ENCODE assay signal across 6 cellular contexts in genomic region chr7:151008511-151009323, GRCh38. TPM values are rescaled to one million over a fixed set of nuclear protein-coding genes. Genes with fewer than 3 reads are reported as not detected.
DNase-seq lines count a peak whose midpoint lies in the region; ATAC-seq and TF ChIP-seq lines count a peak whose summit lies in the region.

No MANE protein-coding gene starts in this region.

- H3K36me3 ChIP-seq in SK-N-SH (replicated peaks in 1 of 2; ENCODE audit: control insufficient read depth in 1 of 2, insufficient read depth in 2 of 2, low read length in 1 of 2) (no peaks in the 10 kb centered on the region), colonic mucosa (no peaks in the 10 kb centered on the region)

- H3F3A ChIP-seq in SK-N-SH (replicated peaks; ENCODE audit: insufficient read depth) = no peaks in the 10 kb centered on the region

- no peaks in the 10 kb centered on the region for H3K9me2 ChIP-seq in SK-N-SH

- H3K4me1 ChIP-seq in SK-N-SH (ENCODE audit: control insufficient read depth in 1 of 2, insufficient read depth in 2 of 2, low read depth in 1 of 2, low read length in 1 of 2) (peaks cover 0 to 24% of the 10 kb centered on the region in 2 experiments; a peak in 1 of 4 replicates), colonic mucosa (no peaks in the 10 kb centered on the region)

- intact Hi-C loops in colonic mucosa (cut with DNase I) (no loop called here), posterior vena cava (cut with DNase I) (no loop called here)

- TF ChIP-seq CTCF in SK-N-SH (IDR thresholded peaks at IDR 0.05) (peak; percentile 59), colonic mucosa (IDR thresholded peaks at IDR 0.05) (peak; percentile 60)

- no peak overlapping the region for H3K4me2 ChIP-seq in SK-N-SH

- DNase-seq in SK-N-SH (peak; percentile 80), colonic mucosa (peak; percentile 71), posterior vena cava (ENCODE audit: low spot score) (peak; percentile 94), A172 (ENCODE audit: low spot score) (no peak)

- H3K27me3 ChIP-seq in SK-N-SH (ENCODE audit: insufficient read depth) (0 out of 2 replicates have a peak, but pooled peaks cover 5% of the 10 kb centered on the region), colonic mucosa (no peaks in the 10 kb centered on the region)

- H3K79me2 ChIP-seq in SK-N-SH (ENCODE audit: insufficient read depth) = no peaks in the 10 kb centered on the region

- WGBS in SK-N-SH (ENCODE audit: low lambda C conversion rate) = 90% methylated on average over 33 of the region's 40 CpGs

- H3K27ac ChIP-seq in SK-N-SH (ENCODE audit: low read depth in 2 of 2, low read length in 1 of 2) (no peak overlapping the region), colonic mucosa (no peak overlapping the region)

- no peak for TF ChIP-seq RAD21 in SK-N-SH (IDR thresholded peaks at IDR 0.05; ENCODE audit: low read length)

- TF ChIP-seq EP300 in SK-N-SH (IDR thresholded peaks at IDR 0.05; ENCODE audit: borderline replicate concordance in 1 of 2, low read depth in 1 of 2, low read length in 1 of 2) = no peak

- POLR2A ChIA-PET in SK-N-SH (lab: Yijun Ruan, JAX) = interaction anchor here (1.4 kb wide), 1 partner anchor 9 kb away, joined by 3 read pairs; no protein-coding TSS in a partner anchor

- peak overlapping the region in 1 of 2 experiments; percentile 31; a peak in 1 of 4 replicates for H3K4me3 ChIP-seq in SK-N-SH (ENCODE audit: low read depth in 2 of 2, low read length in 1 of 2)
- no peak overlapping the region for H3K4me3 ChIP-seq in colonic mucosa

- H3K9me3 ChIP-seq in SK-N-SH (no peaks in the 10 kb centered on the region), colonic mucosa (no peaks in the 10 kb centered on the region)

- no peaks in the 10 kb centered on the region for H4K20me1 ChIP-seq in SK-N-SH (ENCODE audit: insufficient read depth)

- CTCF ChIA-PET in SK-N-SH (lab: Yijun Ruan, JAX) = interaction anchor here (0.6 to 11.3 kb wide), 19 partner anchors 10 to 241 kb away, joined by 3 to 151 read pairs (median 7); partner anchors contain the start of genes ABCB8, ATG9B, CDK5 and NOS3

- ATAC-seq in GM21360 (IDR thresholded peaks at IDR 0.05; ENCODE audit: unreplicated experiment) (peak; percentile 62), GM21825 (IDR thresholded peaks at IDR 0.05; ENCODE audit: unreplicated experiment) (no peak)

- H3K9ac ChIP-seq in SK-N-SH (no peak overlapping the region), colonic mucosa (ENCODE audit: low read depth in 2 of 2, low read length in 2 of 2) (peak overlapping the region in 1 of 2 donors; percentile 21)

- H2AFZ ChIP-seq in SK-N-SH (ENCODE audit: low read depth) = no peak overlapping the region

TF ChIP-seq in SK-N-SH, 30 proteins besides CTCF, POLR2A, EP300 and RAD21:
- TF ChIP-seq SIN3A (IDR thresholded peaks at IDR 0.05; ENCODE audit: borderline replicate concordance, low read depth, low read length) (no peak), FOXM1 (IDR thresholded peaks at IDR 0.05; ENCODE audit: low read depth) (no peak)

RNA-seq across cellular contexts. Expression of gene ATG9B, which starts 15.6 kb away (rescaled TPM):
- polyA plus RNA-seq in SK-N-SH (2012; rRNA removed) = 0.52 and 0.67 TPM in 2 replicates
- polyA plus RNA-seq in SK-N-SH (2012; cell fraction: cytosol; rRNA removed) = 0.27 and 0.37 TPM in 2 replicates
- polyA plus RNA-seq in SK-N-SH (2012; cell fraction: nucleus; rRNA removed) = 3.1 and 3.4 TPM in 2 replicates
- total RNA-seq in colonic mucosa (1 to 10 TPM in 1 of 2 donors, under 1 TPM in 1; 0.66 to 1.2 TPM), posterior vena cava (not detected)
- not detected in 2 replicates for total RNA-seq in A172 (2014; rRNA removed; shearing (Covaris generic))

RNA-seq across cellular contexts. Expression of gene NOS3, which starts 17.9 kb away (rescaled TPM):
- polyA plus RNA-seq in SK-N-SH (2012; rRNA removed) = 0.15 and 0.41 TPM in 2 replicates
- polyA plus RNA-seq in SK-N-SH (2012; cell fraction: cytosol; rRNA removed) = 0.01 and 0.24 TPM in 2 replicates
- polyA plus RNA-seq in SK-N-SH (2012; cell fraction: nucleus; rRNA removed) = 0.09 and 0.13 TPM in 2 replicates
- 1 to 10 TPM; 4.0 to 4.2 TPM for total RNA-seq in colonic mucosa
- total RNA-seq in posterior vena cava = 10 to 100 TPM; 27.9 to 71.8 TPM
- 0.74 and 2.5 TPM in 2 replicates for total RNA-seq in A172 (2014; rRNA removed; shearing (Covaris generic))

RNA-seq across cellular contexts. Expression of gene ABCB8, which starts 19.5 kb away (rescaled TPM):
- polyA plus RNA-seq in SK-N-SH (2012; rRNA removed) = 36.0 and 38.3 TPM in 2 replicates
- polyA plus RNA-seq in SK-N-SH (2012; cell fraction: cytosol; rRNA removed) = 7.9 and 16.1 TPM in 2 replicates
- 145 and 146 TPM in 2 replicates for polyA plus RNA-seq in SK-N-SH (2012; cell fraction: nucleus; rRNA removed)
- total RNA-seq in colonic mucosa (10 to 100 TPM; 26.7 to 59.5 TPM), posterior vena cava (10 to 100 TPM; 19.2 to 24.5 TPM)
- 35.6 and 40.2 TPM in 2 replicates for total RNA-seq in A172 (2014; rRNA removed; shearing (Covaris generic))

RNA-seq across cellular contexts. Expression of gene KCNH2, which starts 30.6 kb away (rescaled TPM):
- 2.2 and 6.4 TPM in 2 replicates for polyA plus RNA-seq in SK-N-SH (2012; rRNA removed)
- polyA plus RNA-seq in SK-N-SH (2012; cell fraction: cytosol; rRNA removed) = 2.8 and 8.3 TPM in 2 replicates
- polyA plus RNA-seq in SK-N-SH (2012; cell fraction: nucleus; rRNA removed) = 4.1 and 6.1 TPM in 2 replicates
- total RNA-seq in colonic mucosa (1 to 10 TPM; 3.3 to 8.8 TPM), posterior vena cava (10 to 100 TPM; 27.3 to 37.3 TPM)
- total RNA-seq in A172 (2014; rRNA removed; shearing (Covaris generic)) = 1.7 and 3.5 TPM in 2 replicates

RNA-seq across cellular contexts. Expression of gene ASIC3, which starts 39.6 kb away (rescaled TPM):
- 4.0 and 4.5 TPM in 2 replicates for polyA plus RNA-seq in SK-N-SH (2012; rRNA removed)
- 0.72 and 0.77 TPM in 2 replicates for polyA plus RNA-seq in SK-N-SH (2012; cell fraction: cytosol; rRNA removed)
- 39.2 and 57.2 TPM in 2 replicates for polyA plus RNA-seq in SK-N-SH (2012; cell fraction: nucleus; rRNA removed)
- total RNA-seq in colonic mucosa (1 to 10 TPM; 1.0 to 2.2 TPM), posterior vena cava (1 to 10 TPM; 1.4 to 1.5 TPM)
- total RNA-seq in A172 (2014; rRNA removed; shearing (Covaris generic)) = 0.31 and 0.53 TPM in 2 replicates
